23 cellular contexts compared by ENCODE assay signal in the genomic region with DNA sequence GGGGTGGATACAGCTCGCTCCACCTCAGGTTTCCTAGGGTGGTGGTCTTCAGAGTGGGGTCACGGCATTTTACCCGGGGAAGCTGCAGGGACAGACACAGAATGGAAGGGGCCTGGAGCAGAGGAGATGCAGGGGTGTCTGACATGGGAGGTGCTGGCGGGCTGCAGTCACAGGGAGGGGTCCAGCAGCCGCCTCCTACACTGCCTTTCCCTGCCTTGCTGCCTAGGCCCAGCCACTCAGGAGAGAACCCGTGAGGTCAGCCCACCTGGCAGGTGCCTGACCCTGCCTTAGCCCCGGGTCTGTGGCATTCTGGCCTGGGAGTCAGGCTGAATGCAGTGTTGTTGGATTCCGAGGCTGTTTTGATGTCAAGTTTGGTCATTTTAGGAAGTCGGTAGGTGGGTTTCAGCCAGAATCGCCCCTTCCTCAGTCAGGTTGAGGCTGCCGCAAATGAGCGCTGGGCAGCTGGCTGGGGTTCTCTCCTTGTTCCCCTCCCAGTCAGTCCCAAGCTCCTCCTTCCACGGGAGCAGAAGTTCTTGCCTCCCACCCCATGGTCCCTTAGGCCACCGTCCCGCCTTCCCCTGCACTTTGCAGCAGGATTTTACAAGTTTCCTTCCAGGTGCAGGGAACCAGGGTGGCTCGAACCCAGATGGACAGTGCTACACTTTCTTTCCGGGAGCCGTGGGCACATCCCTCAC.
"Had no signal": no experiment of that assay in that cellular context is flagged by ENCODE, and none has a peak within 500 bp of the region (broad histone marks: within the 10 kb centered on the region; RNA-seq: fewer than 3 reads in every experiment).

No MANE protein-coding gene starts in this region.

- H3K36me3 ChIP-seq: pancreas had no signal

- H3K27me3 ChIP-seq: left lung, neutrophil, pancreas, right lobe of liver, tibial artery had no signal

- H3K36me3 Mint-ChIP-seq: natural killer cell treated with Interleukin-12 subunit alpha and Interleukin-12 subunit beta and Interleukin-15 and Interleukin-18, amount 100 ng/mL, for 72 hours had no signal

- H3K4me1 ChIP-seq: left lung, pancreas, right lobe of liver, tibial artery had no signal

- H3K9me3 ChIP-seq: left lung, neutrophil, pancreas, right lobe of liver, tibial artery had no signal

- ATAC-seq: activated CD4-positive, alpha-beta T cell treated with anti-CD3 and anti-CD28 coated beads for 36 hours; left lung; natural killer cell treated with Interleukin-12 subunit alpha and Interleukin-12 subunit beta and Interleukin-15 and Interleukin-18, amount 100 ng/mL, for 72 hours; pancreas; right lobe of liver had no signal

- DNase-seq: activated B cell treated with CpG ODN at 0.5 μM for 24 hours; activated CD4-positive, alpha-beta memory T cell treated with anti-CD3 and anti-CD28 coated beads for 36 hours; activated CD4-positive, alpha-beta T cell treated with anti-CD3 and anti-CD28 coated beads for 36 hours; activated naive CD4-positive, alpha-beta T cell treated with Interleukin-2 at 50 U/mL for 16 hours; activated T-cell treated with anti-CD3 and anti-CD28 coated beads, Interleukin-2, amount 50 U/mL, for 48 hours; anterior cingulate cortex; effector CD4-positive, alpha-beta T cell; erythroblast; foreskin fibroblast; kidney glomerular epithelial cell; mammary epithelial cell; stimulated activated CD4-positive, alpha-beta T cell treated with anti-CD3 and anti-CD28 coated beads, Interleukin-4, amount 100 ng/mL, for 1 hour; T-helper 9 cell; tibial artery had no signal

- H3K9me3 Mint-ChIP-seq: activated B cell treated with CpG ODN at 0.5 μM for 24 hours; activated CD4-positive, alpha-beta memory T cell treated with anti-CD3 and anti-CD28 coated beads for 36 hours; brain; dendritic cell treated with granulocyte-macrophage colony-stimulating factor and Interleukin-4, amounts not matched to agents 40 ng/mL and 50 ng/mL, for 4 days; natural killer cell treated with Interleukin-12 subunit alpha and Interleukin-12 subunit beta and Interleukin-15 and Interleukin-18, amount 100 ng/mL, for 72 hours; stimulated activated naive CD8-positive, alpha-beta T cell treated with anti-CD3 and anti-CD28 coated beads, Interleukin-15, Interleukin-2, amounts not matched to agents 100 ng/mL and 50 ng/mL, for 24 hours had no signal

- H3K4me3 Mint-ChIP-seq: activated B cell treated with CpG ODN at 0.5 μM for 24 hours; activated CD4-positive, alpha-beta memory T cell treated with anti-CD3 and anti-CD28 coated beads for 36 hours; activated CD4-positive, alpha-beta T cell treated with anti-CD3 and anti-CD28 coated beads for 36 hours; brain; dendritic cell treated with granulocyte-macrophage colony-stimulating factor and Interleukin-4, amounts not matched to agents 40 ng/mL and 50 ng/mL, for 4 days; natural killer cell treated with Interleukin-12 subunit alpha and Interleukin-12 subunit beta and Interleukin-15 and Interleukin-18, amount 100 ng/mL, for 72 hours; stimulated activated naive CD8-positive, alpha-beta T cell treated with anti-CD3 and anti-CD28 coated beads, Interleukin-15, Interleukin-2, amounts not matched to agents 100 ng/mL and 50 ng/mL, for 24 hours had no signal

- H3K27ac ChIP-seq: left lung, neutrophil, pancreas, right lobe of liver, tibial artery had no signal

- H3K4me1 Mint-ChIP-seq: activated CD4-positive, alpha-beta T cell treated with anti-CD3 and anti-CD28 coated beads for 36 hours had no signal

- H3K27me3 Mint-ChIP-seq: activated B cell treated with CpG ODN at 0.5 μM for 24 hours; activated CD4-positive, alpha-beta memory T cell treated with anti-CD3 and anti-CD28 coated beads for 36 hours; activated CD4-positive, alpha-beta T cell treated with anti-CD3 and anti-CD28 coated beads for 36 hours; dendritic cell treated with granulocyte-macrophage colony-stimulating factor and Interleukin-4, amounts not matched to agents 40 ng/mL and 50 ng/mL, for 4 days; natural killer cell treated with Interleukin-12 subunit alpha and Interleukin-12 subunit beta and Interleukin-15 and Interleukin-18, amount 100 ng/mL, for 72 hours; stimulated activated naive CD8-positive, alpha-beta T cell treated with anti-CD3 and anti-CD28 coated beads, Interleukin-15, Interleukin-2, amounts not matched to agents 100 ng/mL and 50 ng/mL, for 24 hours had no signal

- H3K27ac Mint-ChIP-seq: activated CD4-positive, alpha-beta memory T cell treated with anti-CD3 and anti-CD28 coated beads for 36 hours; activated CD4-positive, alpha-beta T cell treated with anti-CD3 and anti-CD28 coated beads for 36 hours; dendritic cell treated with granulocyte-macrophage colony-stimulating factor and Interleukin-4, amounts not matched to agents 40 ng/mL and 50 ng/mL, for 4 days; natural killer cell treated with Interleukin-12 subunit alpha and Interleukin-12 subunit beta and Interleukin-15 and Interleukin-18, amount 100 ng/mL, for 72 hours had no signal

- H3K4me2 ChIP-seq: smooth muscle cell had no signal

- H3K4me3 ChIP-seq: left lung, pancreas, right lobe of liver, smooth muscle cell, tibial artery had no signal

- FAIRE-seq: pancreas had no signal
